Comparison of ENCODE assay signal across 8 cellular contexts in genomic region chr10:96758423-96758822, GRCh38. TPM values are rescaled to one million over a fixed set of nuclear protein-coding genes. Genes with fewer than 3 reads are reported as not detected.
A peak's percentile ranks its signal among the peaks of the same experiment; 100 is the strongest.
DNase-seq lines count a peak whose midpoint lies in the region; ATAC-seq and TF ChIP-seq lines count a peak whose summit lies in the region.

No MANE protein-coding gene starts in this region.

- no peak for TF ChIP-seq CTCF in CD14-positive monocyte (IDR thresholded peaks at IDR 0.05)

- no peaks in the 10 kb centered on the region for H3K9me3 Mint-ChIP-seq in CD14-positive monocyte

- peaks cover 0 to 3% (median 2%) of the 10 kb centered on the region in 3 donors for H3K27me3 Mint-ChIP-seq in CD14-positive monocyte (ENCODE audit: low read depth in 3 of 3)

- peak overlapping the region in 4 of 7 donors; percentile 3 to 74 (median 31) for H3K27ac Mint-ChIP-seq in CD14-positive monocyte

- intact Hi-C loops in CD14-positive monocyte (cut with micrococcal nuclease), result no loop called here

- DNase-seq in CD14-positive monocyte (ENCODE audit: low spot score) (peak; percentile 62), UCSD-AML1 (lab: John Stamatoyannopoulos, UW; ENCODE audit: unreplicated experiment) (peak; percentile 51), superior temporal gyrus (ENCODE audit: extremely low spot score) (no peak), NCI-H226 (no peak)
- no peak for DNase-seq in stimulated activated CD4-positive, alpha-beta T cell treated with anti-CD3 and anti-CD28 coated beads, Interleukin-4, amount 100 ng/mL, for 1 hour

- H3K4me1 Mint-ChIP-seq in CD14-positive monocyte, result peaks cover 26% of the 10 kb centered on the region

- H3K36me3 Mint-ChIP-seq in CD14-positive monocyte, result no peaks in the 10 kb centered on the region

- ATAC-seq in GM19351 (IDR thresholded peaks at IDR 0.05; ENCODE audit: unreplicated experiment) (peak; percentile 51), HG03354 (IDR thresholded peaks at IDR 0.05; ENCODE audit: poor library complexity, severe bottlenecking, unreplicated experiment) (peak; percentile 91), HG03039 (IDR thresholded peaks at IDR 0.05; ENCODE audit: unreplicated experiment) (no peak)

- H3K4me3 Mint-ChIP-seq in CD14-positive monocyte, result no peak overlapping the region

RNA-seq across cellular contexts. Expression of gene PIK3AP1, which starts 38.1 kb away (rescaled TPM):
- 100 to 1,000 TPM in 1 of 2 donors, 10 to 100 TPM in 1; 95.5 to 157 TPM for polyA plus RNA-seq in CD14-positive monocyte

Comparison
In these comparisons a context has a peak if more than half of its experiments do, and no peak if none do; other contexts are left out.
1. DNase-seq: peak in CD14-positive monocyte (single experiment) and UCSD-AML1 (single experiment); none in superior temporal gyrus (single experiment), NCI-H226 (single experiment) and stimulated activated CD4-positive, alpha-beta T cell treated with anti-CD3 and anti-CD28 coated beads, Interleukin-4, amount 100 ng/mL, for 1 hour (single experiment).